Comparison of ENCODE assay signal across 9 cellular contexts in genomic region chr2:10709290-10709939, GRCh38. TPM values are rescaled to one million over a fixed set of nuclear protein-coding genes. Genes with fewer than 3 reads are reported as not detected.
DNase-seq lines count a peak whose midpoint lies in the region; TF ChIP-seq lines count a peak whose summit lies in the region.
"Had no signal": no experiment of that assay in that cellular context is flagged by ENCODE, and none has a peak within 500 bp of the region (broad histone marks: within the 10 kb centered on the region; RNA-seq: fewer than 3 reads in every experiment).

No MANE protein-coding gene starts in this region.

- peaks cover 23% of the 10 kb centered on the region for H3K27me3 ChIP-seq in SJCRH30
- H3K27me3 ChIP-seq in kidney epithelial cell (ENCODE audit: control insufficient read depth, insufficient read depth, low read length) = peaks cover 7% of the 10 kb centered on the region
- H3K27me3 ChIP-seq in Karpas-422 (ENCODE audit: low read length) = no peaks in the 10 kb centered on the region
- H3K27me3 ChIP-seq in uterus = no peaks in the 10 kb centered on the region

- no peak for TF ChIP-seq POLR2A in uterus (IDR thresholded peaks at IDR 0.05)

- H3K27ac ChIP-seq in SJCRH30 = no peak overlapping the region
- no peak overlapping the region for H3K27ac ChIP-seq in Karpas-422 (ENCODE audit: low read length)
- H3K27ac ChIP-seq in uterus = no peak overlapping the region

- no peak overlapping the region for H3K4me2 ChIP-seq in Karpas-422 (ENCODE audit: low read depth, low read length, poor library complexity, severe bottlenecking)

- H3K36me3 ChIP-seq in SJCRH30 = no peaks in the 10 kb centered on the region
- no peaks in the 10 kb centered on the region for H3K36me3 ChIP-seq in kidney epithelial cell (ENCODE audit: control insufficient read depth, insufficient read depth, low read length)
- no peaks in the 10 kb centered on the region for H3K36me3 ChIP-seq in Karpas-422 (ENCODE audit: insufficient read depth, low read length)
- H3K36me3 ChIP-seq in uterus = no peaks in the 10 kb centered on the region

- intact Hi-C loops in uterus (cut with DNase I; ENCODE audit: low total_unique reads) = no loop called here

- H3K79me2 ChIP-seq in Karpas-422 (ENCODE audit: low read length) = no peaks in the 10 kb centered on the region

- in situ Hi-C loops in G401 (cut with HindIII; ENCODE audit: low sequenced_read_pairs) = no loop called here

- no peaks in the 10 kb centered on the region for H3K4me1 ChIP-seq in SJCRH30
- H3K4me1 ChIP-seq in Karpas-422 (ENCODE audit: low read length) = no peaks in the 10 kb centered on the region
- H3K4me1 ChIP-seq in uterus = no peaks in the 10 kb centered on the region

- DNase-seq in DMS 273 treated with DMSO at 0.1 percent for 48 hours (lab: John Stamatoyannopoulos, UW) (peak; percentile 33), LHCN-M2 (ENCODE audit: low read depth) (peak; percentile 14), SJCRH30 (peak; percentile 26 to 54), kidney epithelial cell (ENCODE audit: low read depth) (no peak), Karpas-422 (no peak), hippocampal formation (lab: John Stamatoyannopoulos, UW) (no peak), uterus (no peak), G401 (ENCODE audit: low spot score) (no peak)

- H3K9me3 ChIP-seq in SJCRH30 (replicated peaks) (no peaks in the 10 kb centered on the region), Karpas-422 (ENCODE audit: low read length) (no peaks in the 10 kb centered on the region), uterus (no peaks in the 10 kb centered on the region)

- H3K4me3 ChIP-seq in SJCRH30 (no peak overlapping the region), kidney epithelial cell (ENCODE audit: low read depth, low read length) (no peak overlapping the region), Karpas-422 (ENCODE audit: low read length) (no peak overlapping the region), uterus (no peak overlapping the region)
- H3K4me3 ChIP-seq: lung had no signal

- H3K9ac ChIP-seq in Karpas-422 (ENCODE audit: low read length) = no peak overlapping the region

- no peaks in the 10 kb centered on the region for H3K9me2 ChIP-seq in Karpas-422 (replicated peaks; ENCODE audit: insufficient read depth, low read length)

- TF ChIP-seq CTCF in kidney epithelial cell (IDR thresholded peaks at IDR 0.05; ENCODE audit: insufficient read depth, low read length, poor library complexity, severe bottlenecking) (peak; percentile 59), uterus (IDR thresholded peaks at IDR 0.05) (no peak)

- no peak overlapping the region for H2AFZ ChIP-seq in Karpas-422 (ENCODE audit: low read length)

- H4K20me1 ChIP-seq in Karpas-422 (ENCODE audit: insufficient read depth, low read depth, low read length) = no peaks in the 10 kb centered on the region

RNA-seq across cellular contexts. Expression of gene ATP6V1C2, which starts 12.0 kb away (rescaled TPM):
- total RNA-seq in LHCN-M2 (2014; rRNA removed) (not detected in 2 replicates), kidney epithelial cell (0.04 TPM in 1 of 2 replicates, not detected in the other), uterus (1 to 10 TPM in 1 of 4 donors, under 1 TPM in 2, not detected in 1; 0.26 to 3.6 (median 0.61) TPM)
- 0.41 TPM for polyA plus RNA-seq in LHCN-M2 (2012)
- 0.23 and 0.40 TPM in 2 replicates for total RNA-seq in SJCRH30 (2014; rRNA removed; shearing (Covaris generic))
- not detected in 2 replicates for total RNA-seq in Karpas-422 (2014; rRNA removed; shearing (Covaris generic); ENCODE audit: low replicate concordance)
- 0.06 TPM in 1 of 2 replicates, not detected in the other for total RNA-seq in G401 (2014; rRNA removed; shearing (Covaris generic))

RNA-seq across cellular contexts. Expression of gene NOL10, which starts 19.6 kb away (rescaled TPM):
- 40.5 and 43.4 TPM in 2 replicates for total RNA-seq in LHCN-M2 (2014; rRNA removed)
- polyA plus RNA-seq in LHCN-M2 (2012) = 13.0 TPM
- total RNA-seq in SJCRH30 (2014; rRNA removed; shearing (Covaris generic)) = 62.5 and 65.2 TPM in 2 replicates
- total RNA-seq in kidney epithelial cell = 30.7 and 38.1 TPM in 2 replicates
- total RNA-seq in Karpas-422 (2014; rRNA removed; shearing (Covaris generic); ENCODE audit: low replicate concordance) = 16.6 and 19.6 TPM in 2 replicates
- 10 to 100 TPM in 3 of 4 donors, 1 to 10 TPM in 1; 6.4 to 52.7 (median 22.1) TPM for total RNA-seq in uterus
- total RNA-seq in G401 (2014; rRNA removed; shearing (Covaris generic)) = 36.1 and 60.6 TPM in 2 replicates

Comparison
In these comparisons a context has a peak if more than half of its experiments do, and no peak if none do; other contexts are left out.
1. DNase-seq: peak in DMS 273 treated with DMSO at 0.1 percent for 48 hours (single experiment), LHCN-M2 (single experiment) and SJCRH30 (2 of 2); none in kidney epithelial cell (single experiment), Karpas-422 (single experiment), hippocampal formation (0 of 2), uterus (0 of 2) and G401 (single experiment).